ENCODE assay signal across 17 cellular contexts in the genomic region with DNA sequence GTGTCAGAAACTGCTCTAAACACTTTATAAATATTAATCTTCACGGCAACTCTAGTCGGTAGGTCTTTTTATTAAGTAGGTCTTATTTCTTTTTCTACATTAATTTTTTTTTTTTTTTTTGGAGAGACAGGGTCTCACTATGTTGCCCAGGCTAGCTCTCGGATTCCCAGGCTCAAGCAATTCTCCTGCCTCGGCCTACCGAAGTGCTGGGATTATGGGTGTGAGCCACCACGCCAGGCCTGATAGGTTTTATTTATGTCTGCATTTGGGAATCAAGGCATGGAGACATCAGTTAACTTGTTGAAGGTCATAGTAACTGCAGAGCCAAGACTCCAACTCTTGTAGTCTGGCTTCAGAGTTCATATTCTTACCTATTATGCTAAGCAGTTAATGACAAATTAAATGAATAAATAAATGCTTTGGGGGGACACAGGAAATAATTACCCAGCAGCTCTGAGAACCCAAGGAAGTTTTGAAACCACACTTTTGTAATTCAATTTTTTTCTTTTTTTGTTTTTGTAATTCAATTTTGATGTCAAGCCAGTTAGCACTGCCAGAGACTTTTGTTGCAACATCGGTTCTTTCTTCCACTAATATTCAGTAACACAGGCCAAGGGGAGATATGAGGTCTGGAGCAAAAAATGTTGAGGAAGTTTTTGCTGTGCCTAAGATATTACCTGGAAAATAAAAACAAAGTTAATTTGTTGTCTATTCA. TPM values are rescaled to one million over a fixed set of nuclear protein-coding genes. Genes with fewer than 3 reads are reported as not detected.
DNase-seq lines count a peak whose midpoint lies in the region; ATAC-seq and TF ChIP-seq lines count a peak whose summit lies in the region.
"Had no signal": no experiment of that assay in that cellular context is flagged by ENCODE, and none has a peak within 500 bp of the region (broad histone marks: within the 10 kb centered on the region; RNA-seq: fewer than 3 reads in every experiment).

No MANE protein-coding gene starts in this region.

- H3K27me3 Mint-ChIP-seq in mesothelial cell of epicardium (ENCODE audit: low read depth), result no peaks in the 10 kb centered on the region
- H3K27me3 Mint-ChIP-seq: activated T-helper 17 cell treated with anti-CD3 and anti-CD28 coated beads, Interleukin-2, amount 50 U/mL, for 72 hours; IgD-negative memory B cell had no signal

- peaks cover 58% of the 10 kb centered on the region for H3K4me1 ChIP-seq in GM23248 (ENCODE audit: insufficient read depth)
- H3K4me1 ChIP-seq in suprapubic skin, result peaks cover 37% of the 10 kb centered on the region
- H3K4me1 ChIP-seq: SJCRH30 had no signal

- H3K4me3 ChIP-seq in GM23248 (no peak overlapping the region), coronary artery (no peak overlapping the region), suprapubic skin (no peak overlapping the region)
- H3K4me3 ChIP-seq: SJCRH30 had no signal

- no peaks in the 10 kb centered on the region for H3K9me2 ChIP-seq in GM23248 (ENCODE audit: insufficient read depth)

- H3K36me3 Mint-ChIP-seq in mesothelial cell of epicardium, result no peaks in the 10 kb centered on the region
- H3K36me3 Mint-ChIP-seq: IgD-negative memory B cell had no signal

- peaks cover 46% of the 10 kb centered on the region for H3F3A ChIP-seq in GM23248 (ENCODE audit: insufficient read depth)

- 41 to 43% methylated on average over 7 of the region's 7 CpGs for WGBS in GM23248 (ENCODE audit: low coverage in 1 of 2, low lambda C conversion rate in 2 of 2, missing lambda C conversion rate in 2 of 2), 2 experiments
- 55% methylated on average over 7 of the region's 7 CpGs for WGBS in suprapubic skin

- H3K79me2 ChIP-seq in GM23248 (ENCODE audit: insufficient read depth), result no peaks in the 10 kb centered on the region; the same call in 1 of the 2 replicates

- no peak overlapping the region for H3K4me3 Mint-ChIP-seq in mesothelial cell of epicardium
- H3K4me3 Mint-ChIP-seq: activated T-helper 17 cell treated with anti-CD3 and anti-CD28 coated beads, Interleukin-2, amount 50 U/mL, for 72 hours; IgD-negative memory B cell; neural crest cell; T-helper 2 cell treated with Interferon-gamma antibody and Interleukin-4, amounts not matched to agents 5 μg/mL and 100 μg/mL, for 36 hours had no signal

- ATAC-seq in left ventricle myocardium superior (peak; percentile 69), GM21515 (IDR thresholded peaks at IDR 0.05; ENCODE audit: unreplicated experiment) (no peak), HG02973 (IDR thresholded peaks at IDR 0.05; ENCODE audit: unreplicated experiment) (no peak)
- ATAC-seq: activated CD4-positive, CD25-positive, alpha-beta regulatory T cell treated with anti-CD3 and anti-CD28 coated beads, Interleukin-2, amount 50 U/mL, for 24 hours; activated T-helper 17 cell treated with anti-CD3 and anti-CD28 coated beads, Interleukin-2, amount 50 U/mL, for 72 hours had no signal

- H3K36me3 ChIP-seq in GM23248 (ENCODE audit: low read depth) (no peaks in the 10 kb centered on the region), suprapubic skin (no peaks in the 10 kb centered on the region)
- H3K36me3 ChIP-seq: SJCRH30 had no signal

- intact Hi-C loops in left ventricle myocardium superior (cut with micrococcal nuclease), result no loop called here

- no peaks in the 10 kb centered on the region for H4K20me1 ChIP-seq in GM23248 (ENCODE audit: insufficient read depth)

- H3K27ac Mint-ChIP-seq in mesothelial cell of epicardium, result no peak overlapping the region
- H3K27ac Mint-ChIP-seq: activated T-helper 17 cell treated with anti-CD3 and anti-CD28 coated beads, Interleukin-2, amount 50 U/mL, for 72 hours; T-helper 2 cell treated with Interferon-gamma antibody and Interleukin-4, amounts not matched to agents 5 μg/mL and 100 μg/mL, for 36 hours had no signal

- H3K9me3 Mint-ChIP-seq in mesothelial cell of epicardium, result no peaks in the 10 kb centered on the region
- H3K9me3 Mint-ChIP-seq: activated T-helper 17 cell treated with anti-CD3 and anti-CD28 coated beads, Interleukin-2, amount 50 U/mL, for 72 hours; IgD-negative memory B cell; neural crest cell; T-helper 2 cell treated with Interferon-gamma antibody and Interleukin-4, amounts not matched to agents 5 μg/mL and 100 μg/mL, for 36 hours had no signal

- DNase-seq in GM23248, result peak; percentile 74
- DNase-seq in coronary artery (ENCODE audit: low spot score), result no peak
- DNase-seq in left ventricle myocardium superior, result no peak
- peak in 1 of 2 donors; percentile 57 for DNase-seq in suprapubic skin (ENCODE audit: low spot score in 2 of 2)
- DNase-seq in pons (ENCODE audit: low spot score), result no peak
- DNase-seq in mesothelial cell of epicardium (ENCODE audit: low spot score in 2 of 2, unreplicated experiment in 2 of 2), result no peak
- DNase-seq: NCI-H2081 treated with DMSO at 0.1 percent for 48 hours; NCI-H526 treated with DMSO at 0.1 percent for 48 hours; SJCRH30; stimulated activated naive CD4-positive, alpha-beta T cell treated with Interleukin-2 at 50 U/mL for 16 hours had no signal

- H3K9me3 ChIP-seq in GM23248 (ENCODE audit: low read depth) (no peaks in the 10 kb centered on the region), suprapubic skin (no peaks in the 10 kb centered on the region)
- H3K9me3 ChIP-seq: SJCRH30 had no signal

- 0 out of 2 replicates have a peak overlapping the region, but pooled peaks have one; percentile 6 for H2AFZ ChIP-seq in GM23248

- TF ChIP-seq CTCF in coronary artery (IDR thresholded peaks at IDR 0.05), result no peak
- no peak for TF ChIP-seq CTCF in suprapubic skin (IDR thresholded peaks at IDR 0.05)
- TF ChIP-seq CTCF in mesothelial cell of epicardium (IDR thresholded peaks at IDR 0.05; ENCODE audit: unreplicated experiment), result no peak

- H3K4me2 ChIP-seq in GM23248 (ENCODE audit: unreplicated experiment), result peak overlapping the region; percentile 33

- no peaks in the 10 kb centered on the region for H3K4me1 Mint-ChIP-seq in mesothelial cell of epicardium
- H3K4me1 Mint-ChIP-seq: activated T-helper 17 cell treated with anti-CD3 and anti-CD28 coated beads, Interleukin-2, amount 50 U/mL, for 72 hours; IgD-negative memory B cell; neural crest cell had no signal

- no peak for TF ChIP-seq EP300 in suprapubic skin (IDR thresholded peaks at IDR 0.05)

- in situ Hi-C loops in GM23248 (cut with MboI), result no loop called here

- no peak for TF ChIP-seq POLR2A in suprapubic skin (IDR thresholded peaks at IDR 0.05)

- H3K27ac ChIP-seq in GM23248, result peak overlapping the region; percentile 85
- H3K27ac ChIP-seq in coronary artery, result peak overlapping the region; percentile 1 to 80
- peak overlapping the region; percentile 80 for H3K27ac ChIP-seq in suprapubic skin
- H3K27ac ChIP-seq: SJCRH30 had no signal

- H3K27me3 ChIP-seq in GM23248 (replicated peaks; ENCODE audit: insufficient read depth), result no peaks in the 10 kb centered on the region
- H3K27me3 ChIP-seq in suprapubic skin, result no peaks in the 10 kb centered on the region
- H3K27me3 ChIP-seq: SJCRH30 had no signal

- peak overlapping the region; percentile 18 for H3K9ac ChIP-seq in GM23248

RNA-seq across cellular contexts. Expression of gene UAP1, which starts 9.4 kb away (rescaled TPM):
- total RNA-seq in GM23248 (2014; rRNA removed; shearing (Covaris generic)), result 406 and 457 TPM in 2 replicates
- 524 and 534 TPM in 2 replicates for polyA plus RNA-seq in GM23248 (2016; fragmentation: Nextera tagmentation; extraction: Ambion mirVana)
- total RNA-seq in left ventricle myocardium superior (30.7 TPM), suprapubic skin (10 to 100 TPM; 27.0 to 65.7 (median 47.9) TPM), mesothelial cell of epicardium (29.4 to 31.0 TPM (median 30.4 TPM) in 3 replicates)

RNA-seq across cellular contexts. Expression of gene UHMK1, which starts 54.5 kb away (rescaled TPM):
- 60.6 and 60.8 TPM in 2 replicates for total RNA-seq in GM23248 (2014; rRNA removed; shearing (Covaris generic))
- polyA plus RNA-seq in GM23248 (2016; fragmentation: Nextera tagmentation; extraction: Ambion mirVana), result 20.1 and 21.3 TPM in 2 replicates
- total RNA-seq in left ventricle myocardium superior, result 22.7 TPM
- total RNA-seq in suprapubic skin, result 10 to 100 TPM; 23.6 to 39.0 (median 31.9) TPM
- 22.4 to 23.6 TPM (median 23.3 TPM) in 3 replicates for total RNA-seq in mesothelial cell of epicardium
